Comparison of ENCODE assay signal across 32 cellular contexts in genomic region chr1:156394082-156394481, GRCh38. TPM values are rescaled to one million over a fixed set of nuclear protein-coding genes. Genes with fewer than 3 reads are reported as not detected.
"Had no signal": no experiment of that assay in that cellular context is flagged by ENCODE, and none has a peak within 500 bp of the region (broad histone marks: within the 10 kb centered on the region; RNA-seq: fewer than 3 reads in every experiment).

No MANE protein-coding gene starts in this region.

- H3K27me3 ChIP-seq: right atrium auricular region, uterus had no signal

- DNase-seq: dermis blood vessel endothelial cell; effector memory CD4-positive, alpha-beta T cell; foreskin keratinocyte; heart left ventricle; kidney; lower lobe of right lung; natural killer cell; stimulated activated CD4-positive, alpha-beta T cell treated with anti-CD3 and anti-CD28 coated beads, Interleukin-12 subunit alpha, Interleukin-12 subunit beta, amount 100 ng/mL, for 4 hours; stimulated activated CD4-positive, alpha-beta T cell treated with anti-CD3 and anti-CD28 coated beads, Interleukin-1b, Interleukin-23, amount 100 ng/mL, for 48 hours; stimulated activated CD4-positive, alpha-beta T cell treated with anti-CD3 and anti-CD28 coated beads, Interleukin-4, amount 100 ng/mL, for 1 hour; stimulated activated CD8-positive, alpha-beta memory T cell treated with anti-CD3 and anti-CD28 coated beads, Interleukin-4, amount 100 ng/mL, for 48 hours; stimulated activated naive CD4-positive, alpha-beta T cell; stimulated activated naive CD8-positive, alpha-beta T cell treated with anti-CD3 and anti-CD28 coated beads, Interleukin-15, amount 100 ng/mL, for 72 hours; transverse colon; upper lobe of right lung; uterus had no signal

- H3K36me3 ChIP-seq: esophagus muscularis mucosa, gastroesophageal sphincter, heart left ventricle, left lung, lower lobe of right lung, prostate gland, right atrium auricular region, suprapubic skin, transverse colon, upper lobe of right lung, uterus had no signal

- H3K4me3 Mint-ChIP-seq: natural killer cell; stimulated activated naive CD8-positive, alpha-beta T cell treated with anti-CD3 and anti-CD28 coated beads, Interleukin-15, amount 100 ng/mL, for 72 hours had no signal

- H2AFZ ChIP-seq: hepatocyte had no signal

- H3K4me2 ChIP-seq: hepatocyte, smooth muscle cell had no signal

- H3K79me2 ChIP-seq: hepatocyte had no signal

- H3K4me1 Mint-ChIP-seq: natural killer cell; stimulated activated naive CD8-positive, alpha-beta T cell treated with anti-CD3 and anti-CD28 coated beads, Interleukin-15, amount 100 ng/mL, for 72 hours had no signal

- H3K4me3 ChIP-seq: coronary artery, esophagus muscularis mucosa, gastroesophageal sphincter, heart left ventricle, hepatocyte, left lung, lower lobe of right lung, prostate gland, right atrium auricular region, smooth muscle cell, suprapubic skin, transverse colon, upper lobe of right lung, uterus had no signal

- H3K9me3 ChIP-seq: esophagus muscularis mucosa, gastroesophageal sphincter, heart left ventricle, left lung, lower lobe of right lung, prostate gland, right atrium auricular region, suprapubic skin, transverse colon, upper lobe of right lung, uterus had no signal

- H3K9me3 Mint-ChIP-seq: natural killer cell; stimulated activated naive CD8-positive, alpha-beta T cell treated with anti-CD3 and anti-CD28 coated beads, Interleukin-15, amount 100 ng/mL, for 72 hours had no signal

- H3K27ac Mint-ChIP-seq: natural killer cell; stimulated activated naive CD8-positive, alpha-beta T cell treated with anti-CD3 and anti-CD28 coated beads, Interleukin-15, amount 100 ng/mL, for 72 hours had no signal

- H3K4me1 ChIP-seq: esophagus muscularis mucosa, foreskin keratinocyte, gastroesophageal sphincter, heart left ventricle, left lung, lower lobe of right lung, prostate gland, right atrium auricular region, suprapubic skin, transverse colon, upper lobe of right lung, uterus had no signal

- FAIRE-seq: endothelial cell of umbilical vein, kidney had no signal

- ATAC-seq: gastroesophageal sphincter; heart left ventricle; left lung; lower lobe of right lung; natural killer cell; sciatic nerve; stimulated activated naive CD8-positive, alpha-beta T cell treated with anti-CD3 and anti-CD28 coated beads, Interleukin-15, amount 100 ng/mL, for 72 hours; upper lobe of right lung had no signal

- H3K36me3 Mint-ChIP-seq: natural killer cell had no signal

- H3K27ac ChIP-seq: coronary artery, esophagus muscularis mucosa, foreskin keratinocyte, gastroesophageal sphincter, heart left ventricle, hepatocyte, left lung, lower lobe of right lung, prostate gland, right atrium auricular region, suprapubic skin, transverse colon, upper lobe of right lung, uterus had no signal

RNA-seq across cellular contexts. Expression of gene RHBG, which starts 25.1 kb away (rescaled TPM):
- total RNA-seq: dermis blood vessel endothelial cell, endothelial cell of umbilical vein, epithelial cell of proximal tubule, esophagus muscularis mucosa, fibroblast of lung, gastroesophageal sphincter, left lung, lower lobe of right lung, mononuclear cell, natural killer cell, osteocyte, right atrium auricular region, sciatic nerve, smooth muscle cell, transverse colon, upper lobe of right lung had no signal
- polyA plus RNA-seq: endothelial cell of umbilical vein, fibroblast of lung, foreskin keratinocyte, heart left ventricle, neural cell, smooth muscle cell had no signal

RNA-seq across cellular contexts. Expression of gene TSACC, which starts 55.8 kb away (rescaled TPM):
- total RNA-seq: dermis blood vessel endothelial cell, esophagus muscularis mucosa, gastroesophageal sphincter, hepatocyte, kidney, left lung, lower lobe of right lung, mononuclear cell, natural killer cell, osteocyte, right atrium auricular region, sciatic nerve, suprapubic skin, transverse colon, upper lobe of right lung, uterus had no signal
- polyA plus RNA-seq: heart left ventricle, neural cell, smooth muscle cell had no signal
